Comparison of ENCODE assay signal across 1 cellular context in the genomic region with DNA sequence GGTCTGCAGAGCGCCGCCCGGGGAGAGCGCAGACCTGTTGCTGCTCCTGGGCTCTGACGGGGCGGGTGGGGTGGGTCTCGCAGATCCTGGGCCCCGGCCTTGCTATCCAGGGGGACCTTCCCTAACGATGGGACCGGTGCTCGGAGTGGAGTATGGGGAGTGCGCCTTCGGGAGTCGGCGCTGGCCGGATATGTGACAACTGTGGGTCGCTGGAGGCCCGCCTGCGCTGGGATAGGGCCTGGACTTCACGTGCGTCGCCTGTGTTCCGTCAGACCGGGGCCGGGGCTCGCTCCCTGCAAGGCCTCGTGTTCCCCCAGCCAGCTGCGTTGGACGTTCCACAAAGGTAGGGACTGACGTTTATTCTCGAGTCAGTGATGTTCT.
A peak's percentile ranks its signal among the peaks of the same experiment; 100 is the strongest.
TF ChIP-seq lines count a peak whose summit lies in the region.

No MANE protein-coding gene starts in this region.

TF ChIP-seq in K562, 482 proteins besides CTCF, POLR2A, EP300 and RAD21 (continued from another document and continues in another):
- TF ChIP-seq, protein P1, sequence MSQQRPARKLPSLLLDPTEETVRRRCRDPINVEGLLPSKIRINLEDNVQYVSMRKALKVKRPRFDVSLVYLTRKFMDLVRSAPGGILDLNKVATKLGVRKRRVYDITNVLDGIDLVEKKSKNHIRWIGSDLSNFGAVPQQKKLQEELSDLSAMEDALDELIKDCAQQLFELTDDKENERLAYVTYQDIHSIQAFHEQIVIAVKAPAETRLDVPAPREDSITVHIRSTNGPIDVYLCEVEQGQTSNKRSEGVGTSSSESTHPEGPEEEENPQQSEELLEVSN (IDR thresholded peaks at IDR 0.05; ENCODE audit: borderline replicate concordance in 1 of 2, extremely low read depth in 1 of 2, insufficient read depth in 1 of 2, insufficient read length in 1 of 2, low read depth in 1 of 2, low read length in 1 of 2, poor library complexity in 1 of 2, severe bottlenecking in 1 of 2), result peak; percentile 36 to 79
- TF ChIP-seq MCM5 (IDR thresholded peaks at IDR 0.05; ENCODE audit: low read depth) (no peak), NR2C2 (CRISPR knock-in tag; IDR thresholded peaks at IDR 0.05) (no peak), NR2C2 (tag; IDR thresholded peaks at IDR 0.05) (no peak), SNRNP70 (optimal IDR thresholded peaks at IDR 0.05; ENCODE audit: low read depth, low read length) (no peak), KAT8 (IDR thresholded peaks at IDR 0.05; ENCODE audit: low read depth) (no peak), ZNF41 (CRISPR knock-in tag; conservative IDR thresholded peaks at IDR 0.05) (no peak), RBBP5 (IDR thresholded peaks at IDR 0.05; ENCODE audit: borderline replicate concordance, insufficient read depth, low read length, poor library complexity, severe bottlenecking) (peak; percentile 24), RBM25 (IDR thresholded peaks at IDR 0.05; ENCODE audit: low read depth, low read length, severe bottlenecking) (no peak), PHB2 (IDR thresholded peaks at IDR 0.05; ENCODE audit: low read depth) (no peak), ELF1 (tag; IDR thresholded peaks at IDR 0.05) (no peak), KDM5B (IDR thresholded peaks at IDR 0.05; ENCODE audit: insufficient replicate concordance, low read depth, low read length) (peak; percentile 41), ZFX (CRISPR knock-in tag; IDR thresholded peaks at IDR 0.05) (peak; percentile 55), TAF1 (IDR thresholded peaks at IDR 0.05; ENCODE audit: control insufficient read depth, extremely low read depth, insufficient read depth, low read length, severe bottlenecking) (peak; percentile 25), ETV5 (CRISPR knock-in tag; IDR thresholded peaks at IDR 0.05; ENCODE audit: low read depth) (peak; percentile 47; the same call in 1 of the 2 replicates), ZNF239 (CRISPR knock-in tag; IDR thresholded peaks at IDR 0.05) (no peak), BHLHE40 (IDR thresholded peaks at IDR 0.05; ENCODE audit: low read length) (peak; percentile 74), CREM (IDR thresholded peaks at IDR 0.05; ENCODE audit: low read depth) (peak; percentile 40; the same call in 1 of the 2 replicates), CTBP1 (IDR thresholded peaks at IDR 0.05; ENCODE audit: borderline replicate concordance) (no peak), L3MBTL2 (IDR thresholded peaks at IDR 0.05) (peak; percentile 69; the same call in 1 of the 2 replicates), LEF1 (IDR thresholded peaks at IDR 0.05) (no peak), MYC (IDR thresholded peaks at IDR 0.05; ENCODE audit: low read depth, low read length) (peak; percentile 24; the same call in 1 of the 2 replicates), MYC (CRISPR knock-in tag; IDR thresholded peaks at IDR 0.05; ENCODE audit: borderline replicate concordance, low read depth) (no peak), MED1 (CRISPR knock-in tag; IDR thresholded peaks at IDR 0.05; ENCODE audit: borderline replicate concordance) (no peak), RAD51 (IDR thresholded peaks at IDR 0.05; ENCODE audit: borderline replicate concordance, low read depth) (no peak), PHTF2 (CRISPR knock-in tag; IDR thresholded peaks at IDR 0.05) (no peak)
- TF ChIP-seq, protein P2, sequence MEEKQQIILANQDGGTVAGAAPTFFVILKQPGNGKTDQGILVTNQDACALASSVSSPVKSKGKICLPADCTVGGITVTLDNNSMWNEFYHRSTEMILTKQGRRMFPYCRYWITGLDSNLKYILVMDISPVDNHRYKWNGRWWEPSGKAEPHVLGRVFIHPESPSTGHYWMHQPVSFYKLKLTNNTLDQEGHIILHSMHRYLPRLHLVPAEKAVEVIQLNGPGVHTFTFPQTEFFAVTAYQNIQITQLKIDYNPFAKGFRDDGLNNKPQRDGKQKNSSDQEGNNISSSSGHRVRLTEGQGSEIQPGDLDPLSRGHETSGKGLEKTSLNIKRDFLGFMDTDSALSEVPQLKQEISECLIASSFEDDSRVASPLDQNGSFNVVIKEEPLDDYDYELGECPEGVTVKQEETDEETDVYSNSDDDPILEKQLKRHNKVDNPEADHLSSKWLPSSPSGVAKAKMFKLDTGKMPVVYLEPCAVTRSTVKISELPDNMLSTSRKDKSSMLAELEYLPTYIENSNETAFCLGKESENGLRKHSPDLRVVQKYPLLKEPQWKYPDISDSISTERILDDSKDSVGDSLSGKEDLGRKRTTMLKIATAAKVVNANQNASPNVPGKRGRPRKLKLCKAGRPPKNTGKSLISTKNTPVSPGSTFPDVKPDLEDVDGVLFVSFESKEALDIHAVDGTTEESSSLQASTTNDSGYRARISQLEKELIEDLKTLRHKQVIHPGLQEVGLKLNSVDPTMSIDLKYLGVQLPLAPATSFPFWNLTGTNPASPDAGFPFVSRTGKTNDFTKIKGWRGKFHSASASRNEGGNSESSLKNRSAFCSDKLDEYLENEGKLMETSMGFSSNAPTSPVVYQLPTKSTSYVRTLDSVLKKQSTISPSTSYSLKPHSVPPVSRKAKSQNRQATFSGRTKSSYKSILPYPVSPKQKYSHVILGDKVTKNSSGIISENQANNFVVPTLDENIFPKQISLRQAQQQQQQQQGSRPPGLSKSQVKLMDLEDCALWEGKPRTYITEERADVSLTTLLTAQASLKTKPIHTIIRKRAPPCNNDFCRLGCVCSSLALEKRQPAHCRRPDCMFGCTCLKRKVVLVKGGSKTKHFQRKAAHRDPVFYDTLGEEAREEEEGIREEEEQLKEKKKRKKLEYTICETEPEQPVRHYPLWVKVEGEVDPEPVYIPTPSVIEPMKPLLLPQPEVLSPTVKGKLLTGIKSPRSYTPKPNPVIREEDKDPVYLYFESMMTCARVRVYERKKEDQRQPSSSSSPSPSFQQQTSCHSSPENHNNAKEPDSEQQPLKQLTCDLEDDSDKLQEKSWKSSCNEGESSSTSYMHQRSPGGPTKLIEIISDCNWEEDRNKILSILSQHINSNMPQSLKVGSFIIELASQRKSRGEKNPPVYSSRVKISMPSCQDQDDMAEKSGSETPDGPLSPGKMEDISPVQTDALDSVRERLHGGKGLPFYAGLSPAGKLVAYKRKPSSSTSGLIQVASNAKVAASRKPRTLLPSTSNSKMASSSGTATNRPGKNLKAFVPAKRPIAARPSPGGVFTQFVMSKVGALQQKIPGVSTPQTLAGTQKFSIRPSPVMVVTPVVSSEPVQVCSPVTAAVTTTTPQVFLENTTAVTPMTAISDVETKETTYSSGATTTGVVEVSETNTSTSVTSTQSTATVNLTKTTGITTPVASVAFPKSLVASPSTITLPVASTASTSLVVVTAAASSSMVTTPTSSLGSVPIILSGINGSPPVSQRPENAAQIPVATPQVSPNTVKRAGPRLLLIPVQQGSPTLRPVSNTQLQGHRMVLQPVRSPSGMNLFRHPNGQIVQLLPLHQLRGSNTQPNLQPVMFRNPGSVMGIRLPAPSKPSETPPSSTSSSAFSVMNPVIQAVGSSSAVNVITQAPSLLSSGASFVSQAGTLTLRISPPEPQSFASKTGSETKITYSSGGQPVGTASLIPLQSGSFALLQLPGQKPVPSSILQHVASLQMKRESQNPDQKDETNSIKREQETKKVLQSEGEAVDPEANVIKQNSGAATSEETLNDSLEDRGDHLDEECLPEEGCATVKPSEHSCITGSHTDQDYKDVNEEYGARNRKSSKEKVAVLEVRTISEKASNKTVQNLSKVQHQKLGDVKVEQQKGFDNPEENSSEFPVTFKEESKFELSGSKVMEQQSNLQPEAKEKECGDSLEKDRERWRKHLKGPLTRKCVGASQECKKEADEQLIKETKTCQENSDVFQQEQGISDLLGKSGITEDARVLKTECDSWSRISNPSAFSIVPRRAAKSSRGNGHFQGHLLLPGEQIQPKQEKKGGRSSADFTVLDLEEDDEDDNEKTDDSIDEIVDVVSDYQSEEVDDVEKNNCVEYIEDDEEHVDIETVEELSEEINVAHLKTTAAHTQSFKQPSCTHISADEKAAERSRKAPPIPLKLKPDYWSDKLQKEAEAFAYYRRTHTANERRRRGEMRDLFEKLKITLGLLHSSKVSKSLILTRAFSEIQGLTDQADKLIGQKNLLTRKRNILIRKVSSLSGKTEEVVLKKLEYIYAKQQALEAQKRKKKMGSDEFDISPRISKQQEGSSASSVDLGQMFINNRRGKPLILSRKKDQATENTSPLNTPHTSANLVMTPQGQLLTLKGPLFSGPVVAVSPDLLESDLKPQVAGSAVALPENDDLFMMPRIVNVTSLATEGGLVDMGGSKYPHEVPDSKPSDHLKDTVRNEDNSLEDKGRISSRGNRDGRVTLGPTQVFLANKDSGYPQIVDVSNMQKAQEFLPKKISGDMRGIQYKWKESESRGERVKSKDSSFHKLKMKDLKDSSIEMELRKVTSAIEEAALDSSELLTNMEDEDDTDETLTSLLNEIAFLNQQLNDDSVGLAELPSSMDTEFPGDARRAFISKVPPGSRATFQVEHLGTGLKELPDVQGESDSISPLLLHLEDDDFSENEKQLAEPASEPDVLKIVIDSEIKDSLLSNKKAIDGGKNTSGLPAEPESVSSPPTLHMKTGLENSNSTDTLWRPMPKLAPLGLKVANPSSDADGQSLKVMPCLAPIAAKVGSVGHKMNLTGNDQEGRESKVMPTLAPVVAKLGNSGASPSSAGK (IDR thresholded peaks at IDR 0.05), result peak; percentile 76
- TF ChIP-seq, protein P3, sequence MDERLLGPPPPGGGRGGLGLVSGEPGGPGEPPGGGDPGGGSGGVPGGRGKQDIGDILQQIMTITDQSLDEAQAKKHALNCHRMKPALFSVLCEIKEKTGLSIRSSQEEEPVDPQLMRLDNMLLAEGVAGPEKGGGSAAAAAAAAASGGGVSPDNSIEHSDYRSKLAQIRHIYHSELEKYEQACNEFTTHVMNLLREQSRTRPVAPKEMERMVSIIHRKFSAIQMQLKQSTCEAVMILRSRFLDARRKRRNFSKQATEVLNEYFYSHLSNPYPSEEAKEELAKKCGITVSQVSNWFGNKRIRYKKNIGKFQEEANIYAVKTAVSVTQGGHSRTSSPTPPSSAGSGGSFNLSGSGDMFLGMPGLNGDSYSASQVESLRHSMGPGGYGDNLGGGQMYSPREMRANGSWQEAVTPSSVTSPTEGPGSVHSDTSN (CRISPR knock-in tag; IDR thresholded peaks at IDR 0.05; ENCODE audit: low read depth), result no peak
- TF ChIP-seq, protein P3 (tag; conservative IDR thresholded peaks at IDR 0.05; ENCODE audit: low read depth), result no peak
- TF ChIP-seq, protein P4, sequence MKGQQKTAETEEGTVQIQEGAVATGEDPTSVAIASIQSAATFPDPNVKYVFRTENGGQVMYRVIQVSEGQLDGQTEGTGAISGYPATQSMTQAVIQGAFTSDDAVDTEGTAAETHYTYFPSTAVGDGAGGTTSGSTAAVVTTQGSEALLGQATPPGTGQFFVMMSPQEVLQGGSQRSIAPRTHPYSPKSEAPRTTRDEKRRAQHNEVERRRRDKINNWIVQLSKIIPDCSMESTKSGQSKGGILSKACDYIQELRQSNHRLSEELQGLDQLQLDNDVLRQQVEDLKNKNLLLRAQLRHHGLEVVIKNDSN (CRISPR knock-in tag; IDR thresholded peaks at IDR 0.05), result peak; percentile 32
- TF ChIP-seq, protein P5, sequence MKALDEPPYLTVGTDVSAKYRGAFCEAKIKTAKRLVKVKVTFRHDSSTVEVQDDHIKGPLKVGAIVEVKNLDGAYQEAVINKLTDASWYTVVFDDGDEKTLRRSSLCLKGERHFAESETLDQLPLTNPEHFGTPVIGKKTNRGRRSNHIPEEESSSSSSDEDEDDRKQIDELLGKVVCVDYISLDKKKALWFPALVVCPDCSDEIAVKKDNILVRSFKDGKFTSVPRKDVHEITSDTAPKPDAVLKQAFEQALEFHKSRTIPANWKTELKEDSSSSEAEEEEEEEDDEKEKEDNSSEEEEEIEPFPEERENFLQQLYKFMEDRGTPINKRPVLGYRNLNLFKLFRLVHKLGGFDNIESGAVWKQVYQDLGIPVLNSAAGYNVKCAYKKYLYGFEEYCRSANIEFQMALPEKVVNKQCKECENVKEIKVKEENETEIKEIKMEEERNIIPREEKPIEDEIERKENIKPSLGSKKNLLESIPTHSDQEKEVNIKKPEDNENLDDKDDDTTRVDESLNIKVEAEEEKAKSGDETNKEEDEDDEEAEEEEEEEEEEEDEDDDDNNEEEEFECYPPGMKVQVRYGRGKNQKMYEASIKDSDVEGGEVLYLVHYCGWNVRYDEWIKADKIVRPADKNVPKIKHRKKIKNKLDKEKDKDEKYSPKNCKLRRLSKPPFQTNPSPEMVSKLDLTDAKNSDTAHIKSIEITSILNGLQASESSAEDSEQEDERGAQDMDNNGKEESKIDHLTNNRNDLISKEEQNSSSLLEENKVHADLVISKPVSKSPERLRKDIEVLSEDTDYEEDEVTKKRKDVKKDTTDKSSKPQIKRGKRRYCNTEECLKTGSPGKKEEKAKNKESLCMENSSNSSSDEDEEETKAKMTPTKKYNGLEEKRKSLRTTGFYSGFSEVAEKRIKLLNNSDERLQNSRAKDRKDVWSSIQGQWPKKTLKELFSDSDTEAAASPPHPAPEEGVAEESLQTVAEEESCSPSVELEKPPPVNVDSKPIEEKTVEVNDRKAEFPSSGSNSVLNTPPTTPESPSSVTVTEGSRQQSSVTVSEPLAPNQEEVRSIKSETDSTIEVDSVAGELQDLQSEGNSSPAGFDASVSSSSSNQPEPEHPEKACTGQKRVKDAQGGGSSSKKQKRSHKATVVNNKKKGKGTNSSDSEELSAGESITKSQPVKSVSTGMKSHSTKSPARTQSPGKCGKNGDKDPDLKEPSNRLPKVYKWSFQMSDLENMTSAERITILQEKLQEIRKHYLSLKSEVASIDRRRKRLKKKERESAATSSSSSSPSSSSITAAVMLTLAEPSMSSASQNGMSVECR (CRISPR knock-in tag; IDR thresholded peaks at IDR 0.05), result peak; percentile 55; the same call in 1 of the 2 replicates
- TF ChIP-seq, protein P6, sequence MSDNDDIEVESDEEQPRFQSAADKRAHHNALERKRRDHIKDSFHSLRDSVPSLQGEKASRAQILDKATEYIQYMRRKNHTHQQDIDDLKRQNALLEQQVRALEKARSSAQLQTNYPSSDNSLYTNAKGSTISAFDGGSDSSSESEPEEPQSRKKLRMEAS (CRISPR knock-in tag; IDR thresholded peaks at IDR 0.05), result peak; percentile 64
- TF ChIP-seq, protein P7, sequence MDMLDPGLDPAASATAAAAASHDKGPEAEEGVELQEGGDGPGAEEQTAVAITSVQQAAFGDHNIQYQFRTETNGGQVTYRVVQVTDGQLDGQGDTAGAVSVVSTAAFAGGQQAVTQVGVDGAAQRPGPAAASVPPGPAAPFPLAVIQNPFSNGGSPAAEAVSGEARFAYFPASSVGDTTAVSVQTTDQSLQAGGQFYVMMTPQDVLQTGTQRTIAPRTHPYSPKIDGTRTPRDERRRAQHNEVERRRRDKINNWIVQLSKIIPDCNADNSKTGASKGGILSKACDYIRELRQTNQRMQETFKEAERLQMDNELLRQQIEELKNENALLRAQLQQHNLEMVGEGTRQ (CRISPR knock-in tag; IDR thresholded peaks at IDR 0.05), result 0 out of 2 replicates have a peak, but pooled peaks have one; percentile 11
- TF ChIP-seq, protein P8, sequence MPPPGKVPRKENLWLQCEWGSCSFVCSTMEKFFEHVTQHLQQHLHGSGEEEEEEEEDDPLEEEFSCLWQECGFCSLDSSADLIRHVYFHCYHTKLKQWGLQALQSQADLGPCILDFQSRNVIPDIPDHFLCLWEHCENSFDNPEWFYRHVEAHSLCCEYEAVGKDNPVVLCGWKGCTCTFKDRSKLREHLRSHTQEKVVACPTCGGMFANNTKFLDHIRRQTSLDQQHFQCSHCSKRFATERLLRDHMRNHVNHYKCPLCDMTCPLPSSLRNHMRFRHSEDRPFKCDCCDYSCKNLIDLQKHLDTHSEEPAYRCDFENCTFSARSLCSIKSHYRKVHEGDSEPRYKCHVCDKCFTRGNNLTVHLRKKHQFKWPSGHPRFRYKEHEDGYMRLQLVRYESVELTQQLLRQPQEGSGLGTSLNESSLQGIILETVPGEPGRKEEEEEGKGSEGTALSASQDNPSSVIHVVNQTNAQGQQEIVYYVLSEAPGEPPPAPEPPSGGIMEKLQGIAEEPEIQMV (tag; conservative IDR thresholded peaks at IDR 0.05; ENCODE audit: low read depth), result no peak
